1 cellular context compared by ENCODE assay signal in the genomic region with DNA sequence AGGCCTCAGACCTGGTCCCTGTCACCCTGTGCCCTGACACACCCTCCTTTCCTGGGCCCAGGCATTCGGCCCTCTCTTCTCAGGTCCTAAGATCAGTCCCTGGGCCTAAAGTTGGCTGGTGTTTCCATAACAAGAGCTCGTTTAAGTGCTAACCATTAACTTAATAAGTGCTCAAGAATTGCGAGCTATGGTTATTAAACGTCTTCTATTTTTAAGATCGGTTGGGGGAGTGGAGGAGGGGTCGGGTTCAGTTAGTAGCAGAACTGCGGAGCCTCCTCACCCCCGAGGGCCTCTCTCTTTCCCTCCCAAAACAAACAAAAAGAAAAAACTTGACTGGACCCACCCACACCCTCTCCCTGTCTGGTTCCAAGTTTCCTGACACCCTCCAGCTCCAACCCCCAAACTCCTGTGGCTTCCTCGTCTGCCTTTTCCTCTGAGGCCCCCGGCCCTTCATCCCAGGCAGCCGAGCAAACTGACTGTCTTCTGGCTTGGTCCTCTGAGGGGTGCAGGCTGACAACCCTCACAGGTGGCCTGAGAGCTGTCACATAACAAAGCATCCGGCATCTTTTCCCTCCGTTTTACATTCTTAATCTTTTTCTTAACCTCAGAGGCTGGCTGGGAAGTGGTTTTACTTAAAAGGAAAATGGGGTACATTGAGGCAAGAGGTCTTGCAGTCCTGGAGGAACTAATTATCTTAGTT.
TF ChIP-seq lines count a peak whose summit lies in the region.

No MANE protein-coding gene starts in this region.

TF ChIP-seq in HEK293, 187 proteins besides CTCF, POLR2A, EP300 and RAD21 (continued from another document):
- TF ChIP-seq, protein P1, sequence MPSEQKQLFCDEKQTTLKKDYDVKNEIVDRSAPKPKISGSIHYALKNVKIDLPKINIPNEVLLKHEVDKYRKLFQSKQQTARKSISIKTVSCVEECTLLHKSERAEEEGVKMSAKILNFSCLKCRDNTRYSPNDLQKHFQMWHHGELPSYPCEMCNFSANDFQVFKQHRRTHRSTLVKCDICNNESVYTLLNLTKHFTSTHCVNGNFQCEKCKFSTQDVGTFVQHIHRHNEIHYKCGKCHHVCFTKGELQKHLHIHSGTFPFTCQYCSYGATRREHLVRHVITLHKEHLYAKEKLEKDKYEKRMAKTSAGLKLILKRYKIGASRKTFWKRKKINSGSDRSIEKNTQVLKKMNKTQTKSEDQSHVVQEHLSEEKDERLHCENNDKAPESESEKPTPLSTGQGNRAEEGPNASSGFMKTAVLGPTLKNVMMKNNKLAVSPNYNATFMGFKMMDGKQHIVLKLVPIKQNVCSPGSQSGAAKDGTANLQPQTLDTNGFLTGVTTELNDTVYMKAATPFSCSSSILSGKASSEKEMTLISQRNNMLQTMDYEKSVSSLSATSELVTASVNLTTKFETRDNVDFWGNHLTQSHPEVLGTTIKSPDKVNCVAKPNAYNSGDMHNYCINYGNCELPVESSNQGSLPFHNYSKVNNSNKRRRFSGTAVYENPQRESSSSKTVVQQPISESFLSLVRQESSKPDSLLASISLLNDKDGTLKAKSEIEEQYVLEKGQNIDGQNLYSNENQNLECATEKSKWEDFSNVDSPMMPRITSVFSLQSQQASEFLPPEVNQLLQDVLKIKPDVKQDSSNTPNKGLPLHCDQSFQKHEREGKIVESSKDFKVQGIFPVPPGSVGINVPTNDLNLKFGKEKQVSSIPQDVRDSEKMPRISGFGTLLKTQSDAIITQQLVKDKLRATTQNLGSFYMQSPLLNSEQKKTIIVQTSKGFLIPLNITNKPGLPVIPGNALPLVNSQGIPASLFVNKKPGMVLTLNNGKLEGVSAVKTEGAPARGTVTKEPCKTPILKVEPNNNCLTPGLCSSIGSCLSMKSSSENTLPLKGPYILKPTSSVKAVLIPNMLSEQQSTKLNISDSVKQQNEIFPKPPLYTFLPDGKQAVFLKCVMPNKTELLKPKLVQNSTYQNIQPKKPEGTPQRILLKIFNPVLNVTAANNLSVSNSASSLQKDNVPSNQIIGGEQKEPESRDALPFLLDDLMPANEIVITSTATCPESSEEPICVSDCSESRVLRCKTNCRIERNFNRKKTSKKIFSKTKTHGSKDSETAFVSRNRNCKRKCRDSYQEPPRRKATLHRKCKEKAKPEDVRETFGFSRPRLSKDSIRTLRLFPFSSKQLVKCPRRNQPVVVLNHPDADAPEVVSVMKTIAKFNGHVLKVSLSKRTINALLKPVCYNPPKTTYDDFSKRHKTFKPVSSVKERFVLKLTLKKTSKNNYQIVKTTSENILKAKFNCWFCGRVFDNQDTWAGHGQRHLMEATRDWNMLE (tag by site-specific recombination; conservative IDR thresholded peaks at IDR 0.05; ENCODE audit: low read depth), result no peak
- TF ChIP-seq GLI2 (tag by site-specific recombination; IDR thresholded peaks at IDR 0.05; ENCODE audit: borderline replicate concordance, low read depth), result no peak
- TF ChIP-seq ZFP37 (tag by site-specific recombination; IDR thresholded peaks at IDR 0.05), result 0 out of 2 replicates have a peak, but pooled peaks have one; percentile 37
- 0 out of 2 replicates have a peak, but pooled peaks have one; percentile 37 for TF ChIP-seq EGR2 (tag by site-specific recombination; IDR thresholded peaks at IDR 0.05; ENCODE audit: low read depth)
- TF ChIP-seq ZNF692 (tag by site-specific recombination; IDR thresholded peaks at IDR 0.05), result peak; percentile 10; the same call in 1 of the 2 replicates
- no peak for TF ChIP-seq ZBTB8A (tag by site-specific recombination; IDR thresholded peaks at IDR 0.05)
- no peak for TF ChIP-seq ZNF704 (tag by site-specific recombination; IDR thresholded peaks at IDR 0.05)
- TF ChIP-seq FEZF1 (tag by site-specific recombination; IDR thresholded peaks at IDR 0.05), result no peak
- no peak for TF ChIP-seq ZNF280D (tag by site-specific recombination; IDR thresholded peaks at IDR 0.05)
- TF ChIP-seq ZNF548 (tag by site-specific recombination; IDR thresholded peaks at IDR 0.05), result no peak
- TF ChIP-seq, protein P2, sequence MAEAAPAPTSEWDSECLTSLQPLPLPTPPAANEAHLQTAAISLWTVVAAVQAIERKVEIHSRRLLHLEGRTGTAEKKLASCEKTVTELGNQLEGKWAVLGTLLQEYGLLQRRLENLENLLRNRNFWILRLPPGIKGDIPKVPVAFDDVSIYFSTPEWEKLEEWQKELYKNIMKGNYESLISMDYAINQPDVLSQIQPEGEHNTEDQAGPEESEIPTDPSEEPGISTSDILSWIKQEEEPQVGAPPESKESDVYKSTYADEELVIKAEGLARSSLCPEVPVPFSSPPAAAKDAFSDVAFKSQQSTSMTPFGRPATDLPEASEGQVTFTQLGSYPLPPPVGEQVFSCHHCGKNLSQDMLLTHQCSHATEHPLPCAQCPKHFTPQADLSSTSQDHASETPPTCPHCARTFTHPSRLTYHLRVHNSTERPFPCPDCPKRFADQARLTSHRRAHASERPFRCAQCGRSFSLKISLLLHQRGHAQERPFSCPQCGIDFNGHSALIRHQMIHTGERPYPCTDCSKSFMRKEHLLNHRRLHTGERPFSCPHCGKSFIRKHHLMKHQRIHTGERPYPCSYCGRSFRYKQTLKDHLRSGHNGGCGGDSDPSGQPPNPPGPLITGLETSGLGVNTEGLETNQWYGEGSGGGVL (tag by site-specific recombination; IDR thresholded peaks at IDR 0.05), result peak; percentile 22; the same call in 1 of the 2 replicates
TF ChIP-seq in HEK293: peak in this region for 7.
